ENCODE assay signal across 27 cellular contexts in the genomic region with DNA sequence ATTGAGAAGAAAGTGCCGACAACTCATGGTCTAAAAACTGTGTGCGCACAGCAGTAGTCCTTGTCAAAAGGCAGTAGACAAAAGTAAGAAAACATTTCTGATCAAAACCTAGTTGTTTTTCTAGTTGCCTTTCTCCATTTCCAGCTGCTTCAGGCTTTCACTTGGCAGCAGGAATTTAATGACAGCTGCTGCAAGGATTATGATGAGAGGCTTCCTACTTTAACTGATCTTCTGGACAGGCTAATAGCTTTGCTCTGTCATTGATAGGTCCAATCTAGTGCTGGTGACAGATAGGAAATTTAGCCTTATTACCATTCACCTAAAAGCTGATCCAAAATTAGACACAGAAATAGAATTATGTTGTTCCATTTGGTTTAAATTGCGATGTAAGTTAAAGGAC.
DNase-seq lines count a peak whose midpoint lies in the region; ATAC-seq, FAIRE-seq and TF ChIP-seq lines count a peak whose summit lies in the region.
"Had no signal": no experiment of that assay in that cellular context is flagged by ENCODE, and none has a peak within 500 bp of the region (broad histone marks: within the 10 kb centered on the region; RNA-seq: fewer than 3 reads in every experiment).

No MANE protein-coding gene starts in this region.

- TF ChIP-seq CTCF in glutamatergic neuron (IDR thresholded peaks at IDR 0.05; ENCODE audit: partially characterized antibody, unreplicated experiment), result no peak

- H3K27ac Mint-ChIP-seq in glutamatergic neuron (ENCODE audit: unreplicated experiment), result peak overlapping the region; percentile 34
- H3K27ac Mint-ChIP-seq: activated CD4-positive, alpha-beta memory T cell treated with anti-CD3 and anti-CD28 coated beads, Interleukin-2, amount 10 ng/mL, durations not matched to agents 7 days and 5 days; CD4-positive, alpha-beta memory T cell; endodermal cell; neural progenitor cell; progenitor cell of endocrine pancreas; T-helper 2 cell treated with Interferon-gamma antibody and Interleukin-4, amounts not matched to agents 5 μg/mL and 100 μg/mL, for 36 hours had no signal

- H3K36me3 Mint-ChIP-seq in glutamatergic neuron (ENCODE audit: unreplicated experiment), result no peaks in the 10 kb centered on the region
- H3K36me3 Mint-ChIP-seq: CD4-positive, alpha-beta memory T cell; neural progenitor cell had no signal

- H3K4me3 Mint-ChIP-seq in glutamatergic neuron (ENCODE audit: unreplicated experiment), result no peak overlapping the region
- H3K4me3 Mint-ChIP-seq: activated CD4-positive, alpha-beta memory T cell treated with anti-CD3 and anti-CD28 coated beads, Interleukin-2, amount 10 ng/mL, durations not matched to agents 7 days and 5 days; CD4-positive, alpha-beta memory T cell; endodermal cell; neural progenitor cell; T-helper 2 cell treated with Interferon-gamma antibody and Interleukin-4, amounts not matched to agents 5 μg/mL and 100 μg/mL, for 36 hours had no signal

- peak; percentile 1 for DNase-seq in COR-L47 (lab: John Stamatoyannopoulos, UW)
- no peak for DNase-seq in H54 (ENCODE audit: insufficient read length, low spot score)
- peak; percentile 70 to 87 for DNase-seq in NCI-H524 (lab: John Stamatoyannopoulos, UW)
- no peak for DNase-seq in glutamatergic neuron
- no peak for DNase-seq in KG1 (lab: John Stamatoyannopoulos, UW)
- no peak for DNase-seq in erythroblast (lab: John Stamatoyannopoulos, UW)
- no peak for DNase-seq in H4 (ENCODE audit: low spot score)
- DNase-seq: activated CD4-positive, alpha-beta memory T cell treated with anti-CD3 and anti-CD28 coated beads, Interleukin-2, amount 10 ng/mL, durations not matched to agents 7 days and 5 days; activated gamma-delta T cell treated with Interleukin-2 at 50 U/mL for 16 hours; activated T-cell treated with anti-CD3 and anti-CD28 coated beads for 4 hours; adrenal gland; CD4-positive, alpha-beta memory T cell; endodermal cell; Kasumi-1; left ventricle myocardium inferior; NCI-H526; PC-3; stimulated activated CD4-positive, alpha-beta T cell treated with anti-CD3 and anti-CD28 coated beads, Interleukin-2, amount 100 ng/mL, for 48 hours; stimulated activated naive CD4-positive, alpha-beta T cell treated with Interleukin-2 at 50 U/mL for 16 hours; tibial artery had no signal

- TF ChIP-seq POLR2A in H54 (IDR thresholded peaks at IDR 0.05; ENCODE audit: low read depth, low read length) (no peak), erythroblast (IDR thresholded peaks at IDR 0.05; ENCODE audit: low read length) (no peak)

- no peak for ATAC-seq in GM21381 (IDR thresholded peaks at IDR 0.05; ENCODE audit: unreplicated experiment)
- ATAC-seq: HCT116, PC-3 had no signal

- FAIRE-seq in H54 (lab: Jason Lieb, UNC), result peak; percentile 48
- FAIRE-seq: bronchial epithelial cell, small intestine had no signal

- no peaks in the 10 kb centered on the region for H3K27me3 Mint-ChIP-seq in glutamatergic neuron (ENCODE audit: unreplicated experiment)
- H3K27me3 Mint-ChIP-seq: activated CD4-positive, alpha-beta memory T cell treated with anti-CD3 and anti-CD28 coated beads, Interleukin-2, amount 10 ng/mL, durations not matched to agents 7 days and 5 days; CD4-positive, alpha-beta memory T cell; progenitor cell of endocrine pancreas had no signal

- H3K4me1 Mint-ChIP-seq in glutamatergic neuron (ENCODE audit: low read depth, unreplicated experiment), result peaks cover 13% of the 10 kb centered on the region
- H3K4me1 Mint-ChIP-seq: activated CD4-positive, alpha-beta memory T cell treated with anti-CD3 and anti-CD28 coated beads, Interleukin-2, amount 10 ng/mL, durations not matched to agents 7 days and 5 days; CD4-positive, alpha-beta memory T cell; endodermal cell had no signal

- H3K9me3 Mint-ChIP-seq in glutamatergic neuron (ENCODE audit: unreplicated experiment), result no peaks in the 10 kb centered on the region
- H3K9me3 Mint-ChIP-seq: endodermal cell had no signal

Comparison
In these comparisons a context has a peak if more than half of its experiments do, and no peak if none do; other contexts are left out.
1. DNase-seq: peak in COR-L47 (single experiment) and NCI-H524 (2 of 2); none in H54 (single experiment), glutamatergic neuron (single experiment), KG1 (single experiment), erythroblast (0 of 2) and H4 (single experiment).